In genomic region chr13:47139519-47139918, GRCh38 we compare ENCODE assay signal across 22 cellular contexts.
DNase-seq lines count a peak whose midpoint lies in the region; ATAC-seq and TF ChIP-seq lines count a peak whose summit lies in the region.
"Had no signal": no experiment of that assay in that cellular context is flagged by ENCODE, and none has a peak within 500 bp of the region (broad histone marks: within the 10 kb centered on the region; RNA-seq: fewer than 3 reads in every experiment).

No MANE protein-coding gene starts in this region.

- peaks cover 12% of the 10 kb centered on the region for H3K4me1 Mint-ChIP-seq in GM23338
- peaks cover 7 to 13% of the 10 kb centered on the region in 2 donors for H3K4me1 Mint-ChIP-seq in stimulated activated naive B cell treated with anti-CD40 and anti-IgM and Interleukin-4, amounts not matched to agents 10 μg/mL and 1 μg/mL and 100 μg/mL, for 72 hours
- no peaks in the 10 kb centered on the region for H3K4me1 Mint-ChIP-seq in T-cell
- H3K4me1 Mint-ChIP-seq: CD4-positive, CD25-positive, alpha-beta regulatory T cell; CD8-positive, alpha-beta memory T cell had no signal

- H2AFZ ChIP-seq in GM23338 (peak overlapping the region; percentile 94), OCI-LY3 (ENCODE audit: low read depth, low read length) (0 out of 2 replicates have a peak overlapping the region, but pooled peaks have one; percentile 1), mesenchymal stem cell (ENCODE audit: low read depth, low read length) (peak overlapping the region; percentile 76)

- H4K91ac ChIP-seq in mesenchymal stem cell (ENCODE audit: low read length): no peak overlapping the region

- peaks cover 14% of the 10 kb centered on the region; the same call in 1 of the 2 replicates for H3K4me1 ChIP-seq in GM23338 (ENCODE audit: insufficient read depth)
- peaks cover 11% of the 10 kb centered on the region for H3K4me1 ChIP-seq in OCI-LY3 (ENCODE audit: low read length)
- peaks cover 1% of the 10 kb centered on the region for H3K4me1 ChIP-seq in mesenchymal stem cell (ENCODE audit: control insufficient read depth, insufficient read depth, low read depth, low read length)
- no peaks in the 10 kb centered on the region for H3K4me1 ChIP-seq in aorta (ENCODE audit: control insufficient read depth in 1 of 2, insufficient read depth in 2 of 2, low read length in 2 of 2)
- H3K4me1 ChIP-seq: BE2C had no signal

- H3K9ac ChIP-seq in OCI-LY3 (ENCODE audit: low read length) (no peak overlapping the region), mesenchymal stem cell (ENCODE audit: low read length) (no peak overlapping the region)

- peaks cover 2% of the 10 kb centered on the region for H3K27me3 Mint-ChIP-seq in GM23338 (ENCODE audit: insufficient read depth, low read depth, poor library complexity)
- peaks cover 0 to 3% of the 10 kb centered on the region in 2 donors for H3K27me3 Mint-ChIP-seq in stimulated activated naive B cell treated with anti-CD40 and anti-IgM and Interleukin-4, amounts not matched to agents 10 μg/mL and 1 μg/mL and 100 μg/mL, for 72 hours
- peaks cover 0 to 6% of the 10 kb centered on the region in 2 donors for H3K27me3 Mint-ChIP-seq in T-cell
- H3K27me3 Mint-ChIP-seq: CD4-positive, CD25-positive, alpha-beta regulatory T cell had no signal

- no peak overlapping the region for H4K8ac ChIP-seq in mesenchymal stem cell (ENCODE audit: low read length)

- CTCF ChIA-PET in T-cell (lab: Charles Lee): no interaction called here

- H3K36me3 ChIP-seq in GM23338 (ENCODE audit: insufficient read depth): no peaks in the 10 kb centered on the region
- H3K36me3 ChIP-seq in OCI-LY3 (replicated peaks; ENCODE audit: low read depth, low read length): no peaks in the 10 kb centered on the region
- no peaks in the 10 kb centered on the region for H3K36me3 ChIP-seq in mesenchymal stem cell (ENCODE audit: control insufficient read depth in 1 of 2, insufficient read depth in 2 of 2, low read depth in 1 of 2, low read length in 2 of 2)
- no peaks in the 10 kb centered on the region for H3K36me3 ChIP-seq in aorta (ENCODE audit: control insufficient read depth in 1 of 2, insufficient read depth in 2 of 2, low read length in 1 of 2)
- H3K36me3 ChIP-seq: BE2C had no signal

- H3K27ac ChIP-seq in GM23338 (ENCODE audit: low read depth) (no peak overlapping the region), OCI-LY3 (ENCODE audit: low read length) (no peak overlapping the region), mesenchymal stem cell (ENCODE audit: low read length, poor library complexity, severe bottlenecking) (no peak overlapping the region), aorta (ENCODE audit: low read depth in 1 of 2, low read length in 2 of 2) (no peak overlapping the region)

- no peak overlapping the region for H2AK5ac ChIP-seq in mesenchymal stem cell (ENCODE audit: low read length, severe bottlenecking)

- no peaks in the 10 kb centered on the region for H3F3A ChIP-seq in GM23338 (replicated peaks; ENCODE audit: low read depth)

- DNase-seq in GM23338 (ENCODE audit: low spot score) (no peak), mesenchymal stem cell (no peak), OCI-M1 (lab: John Stamatoyannopoulos, UW) (no peak), aorta (no peak), T-cell (no peak)
- DNase-seq in stimulated activated naive B cell treated with anti-CD40 and anti-IgM and Interleukin-4, amounts not matched to agents 10 μg/mL and 1 μg/mL and 100 μg/mL, for 72 hours: no peak
- no peak for DNase-seq in activated T-cell treated with anti-CD3 and anti-CD28 coated beads, Interleukin-2, amount 50 U/mL, for 48 hours
- DNase-seq: ACHN; BE2C; C1 segment of cervical spinal cord; CD4-positive, CD25-positive, alpha-beta regulatory T cell; CD8-positive, alpha-beta memory T cell; COR-L47; DMS 273 treated with DMSO at 0.1 percent for 48 hours; DMS53; DND-41; EL; HCEC 1CT; KBM-7 had no signal

- 88% methylated on average over 2 of the region's 2 CpGs for WGBS in mesenchymal stem cell
- whole genome bisulfite sequencing in aorta, 2 donors: 41 to 47% methylated on average over 2 of the region's 2 CpGs

- H3K36me3 Mint-ChIP-seq in GM23338 (ENCODE audit: low read depth) (no peaks in the 10 kb centered on the region), T-cell (no peaks in the 10 kb centered on the region)
- no peaks in the 10 kb centered on the region for H3K36me3 Mint-ChIP-seq in stimulated activated naive B cell treated with anti-CD40 and anti-IgM and Interleukin-4, amounts not matched to agents 10 μg/mL and 1 μg/mL and 100 μg/mL, for 72 hours
- H3K36me3 Mint-ChIP-seq: CD4-positive, CD25-positive, alpha-beta regulatory T cell; CD8-positive, alpha-beta memory T cell had no signal

- TF ChIP-seq CTCF in GM23338 (conservative IDR thresholded peaks at IDR 0.05; ENCODE audit: low read depth in 2 of 2) (no peak), OCI-LY3 (IDR thresholded peaks at IDR 0.05; ENCODE audit: low read depth, low read length) (no peak)

- no peaks in the 10 kb centered on the region for H4K20me1 ChIP-seq in GM23338 (replicated peaks; ENCODE audit: insufficient read depth)
- no peaks in the 10 kb centered on the region for H4K20me1 ChIP-seq in OCI-LY3 (ENCODE audit: insufficient read depth, low read length)

- H3K79me2 ChIP-seq in GM23338 (replicated peaks; ENCODE audit: insufficient read depth) (no peaks in the 10 kb centered on the region), OCI-LY3 (ENCODE audit: low read length) (no peaks in the 10 kb centered on the region)

- no peak overlapping the region for H3K18ac ChIP-seq in mesenchymal stem cell (ENCODE audit: low read depth in 1 of 2, low read length in 2 of 2)

- H3K4me3 Mint-ChIP-seq in GM23338: no peak overlapping the region
- no peak overlapping the region for H3K4me3 Mint-ChIP-seq in stimulated activated naive B cell treated with anti-CD40 and anti-IgM and Interleukin-4, amounts not matched to agents 10 μg/mL and 1 μg/mL and 100 μg/mL, for 72 hours
- H3K4me3 Mint-ChIP-seq in T-cell: no peak overlapping the region
- H3K4me3 Mint-ChIP-seq: CD4-positive, CD25-positive, alpha-beta regulatory T cell; CD8-positive, alpha-beta memory T cell; IgD-negative memory B cell had no signal

- intact Hi-C loops in aorta (cut with DNase I): no loop called here

- H3K9me2 ChIP-seq in GM23338 (ENCODE audit: insufficient read depth): no peaks in the 10 kb centered on the region; the same call in 1 of the 2 replicates

- POLR2A ChIA-PET in T-cell (lab: Charles Lee): no interaction called here

- H3K4me3 ChIP-seq in GM23338 (no peak overlapping the region), OCI-LY3 (ENCODE audit: low read length) (no peak overlapping the region), mesenchymal stem cell (ENCODE audit: insufficient read depth in 1 of 2, low read depth in 1 of 2, low read length in 2 of 2) (no peak overlapping the region), aorta (ENCODE audit: low read length in 2 of 2) (no peak overlapping the region)

- H3K23ac ChIP-seq in mesenchymal stem cell (ENCODE audit: low read length in 2 of 2): no peak overlapping the region

- no peak overlapping the region for H2BK5ac ChIP-seq in mesenchymal stem cell (ENCODE audit: low read depth, low read length, poor library complexity, severe bottlenecking)

- no peak for ATAC-seq in GM23338
- peak; percentile 63 to 70 for ATAC-seq in stimulated activated naive B cell treated with anti-CD40 and anti-IgM and Interleukin-4, amounts not matched to agents 10 μg/mL and 1 μg/mL and 100 μg/mL, for 72 hours (replicated peaks)
- ATAC-seq in aorta (ENCODE audit: low FRiP score): no peak
- no peak for ATAC-seq in T-cell (replicated peaks in 1 of 4)
- ATAC-seq: HepG2 had no signal

- no peaks in the 10 kb centered on the region for H3K27me3 ChIP-seq in GM23338 (ENCODE audit: insufficient read depth)
- no peaks in the 10 kb centered on the region for H3K27me3 ChIP-seq in OCI-LY3 (ENCODE audit: low read depth, low read length)
- no peaks in the 10 kb centered on the region for H3K27me3 ChIP-seq in mesenchymal stem cell (ENCODE audit: control insufficient read depth in 1 of 2, insufficient read depth in 1 of 2, low read length in 2 of 2)
- no peaks in the 10 kb centered on the region for H3K27me3 ChIP-seq in aorta (ENCODE audit: control insufficient read depth in 1 of 2, insufficient read depth in 2 of 2, low read length in 1 of 2)
- H3K27me3 ChIP-seq: BE2C had no signal

- no peak overlapping the region for H3K4ac ChIP-seq in mesenchymal stem cell (ENCODE audit: low read depth in 1 of 2, low read length in 2 of 2)

- H3K4me2 ChIP-seq in GM23338: no peak overlapping the region
- H3K4me2 ChIP-seq in OCI-LY3 (ENCODE audit: low read length): peak overlapping the region; percentile 30; the same call in 1 of the 2 replicates
- no peak overlapping the region for H3K4me2 ChIP-seq in mesenchymal stem cell (ENCODE audit: low read length, poor library complexity, severe bottlenecking)

- H2BK12ac ChIP-seq in mesenchymal stem cell (ENCODE audit: low read length in 2 of 2): no peak overlapping the region

- H3K9me3 Mint-ChIP-seq in GM23338: no peaks in the 10 kb centered on the region
- H3K9me3 Mint-ChIP-seq in stimulated activated naive B cell treated with anti-CD40 and anti-IgM and Interleukin-4, amounts not matched to agents 10 μg/mL and 1 μg/mL and 100 μg/mL, for 72 hours: no peaks in the 10 kb centered on the region
- H3K9me3 Mint-ChIP-seq in T-cell: peaks cover 0 to 7% (median 0%) of the 10 kb centered on the region in 3 donors
- H3K9me3 Mint-ChIP-seq: CD8-positive, alpha-beta memory T cell had no signal

- H3K79me1 ChIP-seq in mesenchymal stem cell (replicated peaks; ENCODE audit: low read length, poor library complexity, severe bottlenecking): no peaks in the 10 kb centered on the region

- no peak overlapping the region for H3K27ac Mint-ChIP-seq in GM23338
- no peak overlapping the region for H3K27ac Mint-ChIP-seq in stimulated activated naive B cell treated with anti-CD40 and anti-IgM and Interleukin-4, amounts not matched to agents 10 μg/mL and 1 μg/mL and 100 μg/mL, for 72 hours
- H3K27ac Mint-ChIP-seq in T-cell: no peak overlapping the region
- H3K27ac Mint-ChIP-seq: CD4-positive, CD25-positive, alpha-beta regulatory T cell; CD8-positive, alpha-beta memory T cell; IgD-negative memory B cell had no signal

- H3K14ac ChIP-seq in mesenchymal stem cell (ENCODE audit: low read length in 2 of 2): no peak overlapping the region

- no peaks in the 10 kb centered on the region for H3K9me3 ChIP-seq in OCI-LY3 (ENCODE audit: insufficient read depth, low read length)
- no peaks in the 10 kb centered on the region for H3K9me3 ChIP-seq in mesenchymal stem cell (ENCODE audit: control insufficient read depth, low read length)
- H3K9me3 ChIP-seq in aorta (ENCODE audit: control insufficient read depth, low read length): no peaks in the 10 kb centered on the region
- H3K9me3 ChIP-seq: BE2C had no signal

- H2BK15ac ChIP-seq in mesenchymal stem cell (ENCODE audit: low read depth, poor library complexity, severe bottlenecking): no peak overlapping the region

- no peak overlapping the region for H2BK120ac ChIP-seq in mesenchymal stem cell (ENCODE audit: low read depth, low read length)

TF ChIP-seq in GM23338, 12 proteins besides CTCF, POLR2A, EP300 and RAD21 (continues in another document):
- no peak for TF ChIP-seq CREB1 (CRISPR knock-in tag; IDR thresholded peaks at IDR 0.05; ENCODE audit: low read depth)

Comparison
In these comparisons a context has a peak if more than half of its experiments do, and no peak if none do; other contexts are left out.
1. ATAC-seq: peak in stimulated activated naive B cell treated with anti-CD40 and anti-IgM and Interleukin-4, amounts not matched to agents 10 μg/mL and 1 μg/mL and 100 μg/mL, for 72 hours (2 of 2); none in GM23338 (single experiment), aorta (single experiment) and T-cell (0 of 4).
2. H2AFZ ChIP-seq: peak in every context shown above with its lines; median percentile 94 in GM23338; 76 in mesenchymal stem cell; 1 in OCI-LY3.